1 cellular context compared by ENCODE assay signal in genomic region chr1:246629030-246629429, GRCh38.
TF ChIP-seq lines count a peak whose summit lies in the region.

No MANE protein-coding gene starts in this region.

TF ChIP-seq in GM12878, 131 proteins besides CTCF, POLR2A, EP300 and RAD21 (continued from another document):
- no peak for TF ChIP-seq ZBTB40 (IDR thresholded peaks at IDR 0.05; ENCODE audit: borderline replicate concordance)
- no peak for TF ChIP-seq BHLHE40 (IDR thresholded peaks at IDR 0.05; ENCODE audit: borderline replicate concordance in 1 of 2, low read depth in 2 of 2, low read length in 1 of 2)
- no peak for TF ChIP-seq E4F1 (IDR thresholded peaks at IDR 0.05; ENCODE audit: borderline replicate concordance, partially characterized antibody)
- no peak for TF ChIP-seq IKZF1 (conservative IDR thresholded peaks at IDR 0.05)
- TF ChIP-seq SMAD1 (IDR thresholded peaks at IDR 0.05; ENCODE audit: low read depth, partially characterized antibody): no peak
- no peak for TF ChIP-seq KDM1A (IDR thresholded peaks at IDR 0.05; ENCODE audit: borderline replicate concordance)
- peak; percentile 59; the same call in 1 of the 2 replicates for TF ChIP-seq TCF12 (IDR thresholded peaks at IDR 0.05; ENCODE audit: low read depth, low read length)
- peak; percentile 48; the same call in 1 of the 2 replicates for TF ChIP-seq NFIC (IDR thresholded peaks at IDR 0.05; ENCODE audit: low read depth, low read length)
- peak; percentile 13; the same call in 1 of the 2 replicates for TF ChIP-seq SMC3 (IDR thresholded peaks at IDR 0.05; ENCODE audit: borderline replicate concordance, low read length)
- 0 out of 2 replicates have a peak, but pooled peaks have one; percentile 19 for TF ChIP-seq ZNF217 (IDR thresholded peaks at IDR 0.05)
- peak in 1 of 2 experiments; percentile 86; a peak in 2 of 4 replicates for TF ChIP-seq ETV6 (conservative IDR thresholded peaks at IDR 0.05 in 1 of 2, IDR thresholded peaks at IDR 0.05 in 1 of 2; ENCODE audit: borderline replicate concordance in 1 of 2, low read depth in 1 of 2)
- peak; percentile 38; the same call in 1 of the 2 replicates for TF ChIP-seq EED (IDR thresholded peaks at IDR 0.05; ENCODE audit: low read depth)
- no peak for TF ChIP-seq NR2F1 (conservative IDR thresholded peaks at IDR 0.05)
- no peak for TF ChIP-seq RFX5 (IDR thresholded peaks at IDR 0.05; ENCODE audit: low read depth, low read length)
- TF ChIP-seq BMI1 (IDR thresholded peaks at IDR 0.05; ENCODE audit: borderline replicate concordance): no peak
- TF ChIP-seq HCFC1 (IDR thresholded peaks at IDR 0.05; ENCODE audit: low read length): no peak
- TF ChIP-seq JUND (IDR thresholded peaks at IDR 0.05; ENCODE audit: low read depth, low read length): no peak
- TF ChIP-seq CREM (IDR thresholded peaks at IDR 0.05; ENCODE audit: low read depth): 0 out of 2 replicates have a peak, but pooled peaks have one; percentile 29
- no peak for TF ChIP-seq E2F8 (IDR thresholded peaks at IDR 0.05; ENCODE audit: low read depth, partially characterized antibody)
- TF ChIP-seq YY1 (IDR thresholded peaks at IDR 0.05; ENCODE audit: low read depth, low read length): peak; percentile 50; the same call in 1 of the 2 replicates
- TF ChIP-seq JUNB (IDR thresholded peaks at IDR 0.05): peak; percentile 74
